8 cellular contexts compared by ENCODE assay signal in the genomic region with DNA sequence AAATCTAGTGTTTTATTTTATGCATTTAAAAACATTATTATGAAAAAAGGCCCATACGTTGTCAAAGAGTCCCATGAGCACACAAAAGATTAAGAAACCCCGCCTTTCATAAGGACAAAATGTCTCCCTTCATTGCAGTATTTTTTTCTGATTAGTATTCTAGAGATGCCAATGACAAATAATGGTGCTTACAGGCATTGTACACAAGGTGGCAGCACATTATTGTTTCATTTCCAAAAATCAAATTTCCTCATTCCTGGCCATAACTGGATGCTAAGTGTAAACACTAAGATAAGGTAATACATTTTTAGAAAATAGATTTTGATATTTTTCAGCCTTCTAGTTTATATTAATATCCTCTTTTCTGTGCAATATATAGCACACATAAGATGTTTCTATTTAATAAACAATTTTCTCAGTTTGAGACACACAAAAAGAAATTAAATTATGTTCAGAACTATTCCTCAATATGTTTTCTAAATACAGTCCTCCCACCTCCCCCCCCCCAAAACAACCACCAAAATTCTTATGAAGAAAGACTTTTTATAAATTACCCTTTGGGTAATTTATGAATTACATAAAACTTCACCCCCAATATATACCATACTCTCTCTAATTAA. TPM values are rescaled to one million over a fixed set of nuclear protein-coding genes. Genes with fewer than 3 reads are reported as not detected.
DNase-seq lines count a peak whose midpoint lies in the region; ATAC-seq and TF ChIP-seq lines count a peak whose summit lies in the region.

No MANE protein-coding gene starts in this region.

- ATAC-seq in HG02610 (IDR thresholded peaks at IDR 0.05; ENCODE audit: unreplicated experiment) = peak; percentile 68
- ATAC-seq in upper lobe of right lung = peak; percentile 87

- H3K79me2 ChIP-seq in mammary epithelial cell (ENCODE audit: insufficient read depth, low read length) = no peaks in the 10 kb centered on the region

- H3K9me3 ChIP-seq in mammary epithelial cell (replicated peaks; ENCODE audit: insufficient read depth, low read length) (no peaks in the 10 kb centered on the region), upper lobe of right lung (no peaks in the 10 kb centered on the region)

- no peaks in the 10 kb centered on the region for H4K20me1 ChIP-seq in mammary epithelial cell (ENCODE audit: insufficient read depth, low read length)

- H3K4me1 ChIP-seq in mammary epithelial cell (ENCODE audit: insufficient read depth, low read length) (no peaks in the 10 kb centered on the region), upper lobe of right lung (peaks cover 4% of the 10 kb centered on the region)

- CTCF ChIA-PET in mammary epithelial cell (lab: Charles Lee; ENCODE audit: low non-redundant PET) = no interaction called here

- H3K4me2 ChIP-seq in mammary epithelial cell (ENCODE audit: insufficient read depth, low read depth, low read length) = no peak overlapping the region

- H3K27me3 ChIP-seq in mammary epithelial cell (ENCODE audit: insufficient read depth, low read length) (no peaks in the 10 kb centered on the region), upper lobe of right lung (no peaks in the 10 kb centered on the region), H7 (ENCODE audit: control insufficient read depth, insufficient read depth, low read length) (no peaks in the 10 kb centered on the region)

- TF ChIP-seq CTCF in mammary epithelial cell (conservative IDR thresholded peaks at IDR 0.05 in 1 of 2, IDR thresholded peaks at IDR 0.05 in 1 of 2; ENCODE audit: extremely low read depth in 1 of 2, insufficient read depth in 1 of 2, low read depth in 1 of 2, low read length in 2 of 2) = peak; percentile 69 to 76
- TF ChIP-seq CTCF in upper lobe of right lung (IDR thresholded peaks at IDR 0.05) = peak; percentile 82

- no peak overlapping the region for H2AFZ ChIP-seq in mammary epithelial cell (ENCODE audit: low read depth, low read length)

- dilution Hi-C loops in mammary epithelial cell (cut with HindIII; ENCODE audit: low sequenced_read_pairs) = no loop called here

- WGBS in mammary epithelial cell (ENCODE audit: low coverage, missing lambda C conversion rate) = 0% methylated on average over 2 of the region's 2 CpGs

- H3K4me3 ChIP-seq in mammary epithelial cell (replicated peaks in 1 of 3; ENCODE audit: insufficient read depth in 1 of 3, low read depth in 2 of 3, low read length in 3 of 3) (no peak overlapping the region), upper lobe of right lung (no peak overlapping the region), H7 (ENCODE audit: insufficient read depth, low read depth, low read length) (no peak overlapping the region)

- intact Hi-C loops in mammary epithelial cell (cut with micrococcal nuclease) = loop anchor here (1.0 to 5.0 kb wide), 2 partner anchors 68 to 275 kb away; no protein-coding TSS in a partner anchor
- intact Hi-C loops in upper lobe of right lung (cut with DNase I) = no loop called here

- no peak overlapping the region for H3K9ac ChIP-seq in mammary epithelial cell (ENCODE audit: insufficient read depth, low read length)

- peak; percentile 35 for DNase-seq in NCI-H2107 treated with DMSO at 0.1 percent for 48 hours (lab: John Stamatoyannopoulos, UW; ENCODE audit: unreplicated experiment)
- no peak for DNase-seq in NCI-H2107 (lab: John Stamatoyannopoulos, UW)
- DNase-seq in NCI-H345 (lab: John Stamatoyannopoulos, UW) = peak; percentile 33
- peak; percentile 35 for DNase-seq in mammary epithelial cell
- peak; percentile 70 for DNase-seq in left kidney (ENCODE audit: low read depth, low spot score)
- no peak for DNase-seq in upper lobe of right lung
- no peak for DNase-seq in H7

- no peaks in the 10 kb centered on the region for H3K36me3 ChIP-seq in mammary epithelial cell (ENCODE audit: insufficient read depth, low read length)
- no peaks in the 10 kb centered on the region for H3K36me3 ChIP-seq in upper lobe of right lung
- H3K36me3 ChIP-seq in H7 (replicated peaks; ENCODE audit: control insufficient read depth, insufficient read depth, low read length) = no peaks in the 10 kb centered on the region

- H3K27ac ChIP-seq in mammary epithelial cell (ENCODE audit: insufficient read depth, low read depth, low read length) (no peak overlapping the region), upper lobe of right lung (no peak overlapping the region)

- BruUV-seq in mammary epithelial cell (replicated peaks; lab: Mats Ljungman, UMichigan) = no TSS peak

- in situ Hi-C loops in mammary epithelial cell (cut with MboI; ENCODE audit: low sequenced_read_pairs in 2 of 2) = loop anchor here in 1 of 2 donors (25.0 kb wide), 1 partner anchor 278 kb away; no protein-coding TSS in a partner anchor

RNA-seq across cellular contexts. Expression of a gene that starts 47.7 kb away (rescaled TPM):
- total RNA-seq in mammary epithelial cell (10 to 100 TPM; 14.7 to 14.8 TPM), upper lobe of right lung (5.1 TPM)
- polyA plus RNA-seq in mammary epithelial cell = 3.4 TPM
- 2.3 TPM for polyA minus RNA-seq in mammary epithelial cell
- total RNA-seq in H7 (2014; rRNA removed; shearing (Covaris generic)) = 6.4 and 7.3 TPM in 2 replicates

Comparison
In these comparisons a context has a peak if more than half of its experiments do, and no peak if none do; other contexts are left out.
1. DNase-seq: peak in NCI-H2107 treated with DMSO at 0.1 percent for 48 hours (single experiment), NCI-H345 (single experiment), mammary epithelial cell (single experiment) and left kidney (single experiment); none in NCI-H2107 (single experiment), upper lobe of right lung (single experiment) and H7 (single experiment).